In genomic region chr11:128291835-128292234, GRCh38 we compare ENCODE assay signal across 10 cellular contexts.
DNase-seq lines count a peak whose midpoint lies in the region; ATAC-seq and TF ChIP-seq lines count a peak whose summit lies in the region.
"Had no signal": no experiment of that assay in that cellular context is flagged by ENCODE, and none has a peak within 500 bp of the region (broad histone marks: within the 10 kb centered on the region; RNA-seq: fewer than 3 reads in every experiment).

No MANE protein-coding gene starts in this region.

- POLR2A ChIA-PET in CD8-positive, alpha-beta T cell (lab: Charles Lee) = interaction anchor here (0.9 to 5.3 kb wide), 15 partner anchors 9 to 340 kb away, joined by 3 to 58 read pairs (median 10); no protein-coding TSS in a partner anchor

- peaks cover 92% of the 10 kb centered on the region for H3K4me1 Mint-ChIP-seq in CD8-positive, alpha-beta T cell (ENCODE audit: low read depth)
- peaks cover 87% of the 10 kb centered on the region for H3K4me1 Mint-ChIP-seq in T-helper 1 cell treated with Interleukin-12 subunit alpha and Interleukin-12 subunit beta and Interleukin-4 antibody, amounts not matched to agents 30 μg/mL and 1 μg/mL, for 36 hours (ENCODE audit: low read depth)
- peaks cover 54% of the 10 kb centered on the region for H3K4me1 Mint-ChIP-seq in nephron
- peaks cover 26% of the 10 kb centered on the region for H3K4me1 Mint-ChIP-seq in mesothelial cell of epicardium

- peaks cover 5% of the 10 kb centered on the region for H3K9me3 Mint-ChIP-seq in CD8-positive, alpha-beta T cell
- H3K9me3 Mint-ChIP-seq in T-helper 1 cell treated with Interleukin-12 subunit alpha and Interleukin-12 subunit beta and Interleukin-4 antibody, amounts not matched to agents 30 μg/mL and 1 μg/mL, for 36 hours = peaks cover 8% of the 10 kb centered on the region
- H3K9me3 Mint-ChIP-seq in nephron (peaks cover 2% of the 10 kb centered on the region), mesothelial cell of epicardium (no peaks in the 10 kb centered on the region)
- H3K9me3 Mint-ChIP-seq: WTC11 had no signal

- no peaks in the 10 kb centered on the region for H3K9me3 ChIP-seq in CD8-positive, alpha-beta T cell (ENCODE audit: low read length)
- H3K9me3 ChIP-seq: Caco-2 had no signal

- H3K36me3 Mint-ChIP-seq in CD8-positive, alpha-beta T cell = peaks cover 2% of the 10 kb centered on the region
- H3K36me3 Mint-ChIP-seq in T-helper 1 cell treated with Interleukin-12 subunit alpha and Interleukin-12 subunit beta and Interleukin-4 antibody, amounts not matched to agents 30 μg/mL and 1 μg/mL, for 36 hours (ENCODE audit: low read depth) = peaks cover 19% of the 10 kb centered on the region
- H3K36me3 Mint-ChIP-seq in nephron (ENCODE audit: low read depth) = no peaks in the 10 kb centered on the region
- no peaks in the 10 kb centered on the region for H3K36me3 Mint-ChIP-seq in mesothelial cell of epicardium
- H3K36me3 Mint-ChIP-seq: WTC11 had no signal

- no peaks in the 10 kb centered on the region for H3K36me3 ChIP-seq in CD8-positive, alpha-beta T cell (ENCODE audit: insufficient read depth, low read length)

- H3K27me3 ChIP-seq in CD8-positive, alpha-beta T cell (ENCODE audit: insufficient read depth, low read length) = no peaks in the 10 kb centered on the region

- CTCF ChIA-PET in CD8-positive, alpha-beta T cell (lab: Charles Lee) = interaction anchor here (0.8 to 18.0 kb wide), 13 partner anchors 9 to 339 kb away, joined by 3 to 236 read pairs (median 13); no protein-coding TSS in a partner anchor

- no peaks in the 10 kb centered on the region for H3K27me3 Mint-ChIP-seq in CD8-positive, alpha-beta T cell (ENCODE audit: low read depth)
- no peaks in the 10 kb centered on the region for H3K27me3 Mint-ChIP-seq in T-helper 1 cell treated with Interleukin-12 subunit alpha and Interleukin-12 subunit beta and Interleukin-4 antibody, amounts not matched to agents 30 μg/mL and 1 μg/mL, for 36 hours (ENCODE audit: low read depth)
- H3K27me3 Mint-ChIP-seq in nephron (ENCODE audit: low read depth) = peaks cover 29% of the 10 kb centered on the region
- H3K27me3 Mint-ChIP-seq in mesothelial cell of epicardium (ENCODE audit: low read depth) = peaks cover 2% of the 10 kb centered on the region

- intact Hi-C loops in CD8-positive, alpha-beta T cell (cut with DNase I, micrococcal nuclease) = loop anchor here (2.0 to 5.0 kb wide), 7 partner anchors 85 to 465 kb away; no protein-coding TSS in a partner anchor

- peak overlapping the region; percentile 100 for H3K27ac Mint-ChIP-seq in CD8-positive, alpha-beta T cell
- peak overlapping the region; percentile 95 for H3K27ac Mint-ChIP-seq in T-helper 1 cell treated with Interleukin-12 subunit alpha and Interleukin-12 subunit beta and Interleukin-4 antibody, amounts not matched to agents 30 μg/mL and 1 μg/mL, for 36 hours
- H3K27ac Mint-ChIP-seq in nephron = peak overlapping the region; percentile 49 to 74 (median 72)
- H3K27ac Mint-ChIP-seq in mesothelial cell of epicardium = no peak overlapping the region
- H3K27ac Mint-ChIP-seq: WTC11 had no signal

- peak; percentile 35 to 83 (median 68) for DNase-seq in CD8-positive, alpha-beta T cell
- peak; percentile 63 for DNase-seq in activated naive CD4-positive, alpha-beta T cell treated with Interleukin-2 at 50 U/mL for 16 hours
- no peak for DNase-seq in NCI-H748 treated with DMSO at 0.1 percent for 48 hours (lab: John Stamatoyannopoulos, UW)
- no peak for DNase-seq in mesothelial cell of epicardium (ENCODE audit: low spot score in 2 of 2, unreplicated experiment in 2 of 2)
- no peak for DNase-seq in NCI-H2227 treated with DMSO at 0.1 percent for 48 hours (lab: John Stamatoyannopoulos, UW)
- DNase-seq: Caco-2 had no signal

- no peak for TF ChIP-seq CTCF in CD8-positive, alpha-beta T cell (IDR thresholded peaks at IDR 0.05)
- TF ChIP-seq CTCF in nephron (IDR thresholded peaks at IDR 0.05; ENCODE audit: unreplicated experiment in 3 of 3) (no peak), mesothelial cell of epicardium (IDR thresholded peaks at IDR 0.05; ENCODE audit: unreplicated experiment) (no peak)

- H3K4me3 Mint-ChIP-seq in CD8-positive, alpha-beta T cell = peak overlapping the region; percentile 88
- peak overlapping the region; percentile 91 for H3K4me3 Mint-ChIP-seq in T-helper 1 cell treated with Interleukin-12 subunit alpha and Interleukin-12 subunit beta and Interleukin-4 antibody, amounts not matched to agents 30 μg/mL and 1 μg/mL, for 36 hours
- H3K4me3 Mint-ChIP-seq in nephron = no peak overlapping the region
- no peak overlapping the region for H3K4me3 Mint-ChIP-seq in mesothelial cell of epicardium
- H3K4me3 Mint-ChIP-seq: WTC11 had no signal

- peak overlapping the region; percentile 90 for H3K27ac ChIP-seq in CD8-positive, alpha-beta T cell (ENCODE audit: low read depth, low read length)

- peak; percentile 70 for ATAC-seq in CD8-positive, alpha-beta T cell
- ATAC-seq in GM18519 (IDR thresholded peaks at IDR 0.05; ENCODE audit: low FRiP score, unreplicated experiment) = no peak
- ATAC-seq: WTC11 had no signal

- peaks cover 78% of the 10 kb centered on the region for H3K4me1 ChIP-seq in CD8-positive, alpha-beta T cell (ENCODE audit: insufficient read depth, low read length)
- H3K4me1 ChIP-seq: Caco-2 had no signal

- peak overlapping the region; percentile 6 for H3K4me3 ChIP-seq in CD8-positive, alpha-beta T cell (ENCODE audit: low read depth, low read length)

Comparison
In these comparisons a context has a peak if more than half of its experiments do, and no peak if none do; other contexts are left out.
1. DNase-seq: peak in CD8-positive, alpha-beta T cell (7 of 7) and activated naive CD4-positive, alpha-beta T cell treated with Interleukin-2 at 50 U/mL for 16 hours (single experiment); none in NCI-H748 treated with DMSO at 0.1 percent for 48 hours (single experiment), mesothelial cell of epicardium (0 of 2) and NCI-H2227 treated with DMSO at 0.1 percent for 48 hours (single experiment).
2. H3K4me3 Mint-ChIP-seq: peak in CD8-positive, alpha-beta T cell (single experiment) and T-helper 1 cell treated with Interleukin-12 subunit alpha and Interleukin-12 subunit beta and Interleukin-4 antibody, amounts not matched to agents 30 μg/mL and 1 μg/mL, for 36 hours (single experiment); none in nephron (0 of 3) and mesothelial cell of epicardium (single experiment).